Comparison of ENCODE assay signal across 19 cellular contexts in genomic region chr9:77563205-77563604, GRCh38.
A peak's percentile ranks its signal among the peaks of the same experiment; 100 is the strongest.
DNase-seq lines count a peak whose midpoint lies in the region; ATAC-seq, FAIRE-seq and TF ChIP-seq lines count a peak whose summit lies in the region.
"Had no signal": no experiment of that assay in that cellular context is flagged by ENCODE, and none has a peak within 500 bp of the region (broad histone marks: within the 10 kb centered on the region; RNA-seq: fewer than 3 reads in every experiment).

No MANE protein-coding gene starts in this region.

- no TSS peak for BruUV-seq in HepG2 (replicated peaks; lab: Mats Ljungman, UMichigan)

- H3K9me2 ChIP-seq in SK-N-SH: no peaks in the 10 kb centered on the region

- H2AFZ ChIP-seq in HepG2 (ENCODE audit: low read length) (no peak overlapping the region), SK-N-SH (ENCODE audit: low read depth) (no peak overlapping the region)
- H2AFZ ChIP-seq: GM23338 had no signal

- intact Hi-C loops in HepG2 (cut with micrococcal nuclease; ENCODE audit: unreplicated experiment) (no loop called here), uterus (cut with DNase I; ENCODE audit: low total_unique reads) (no loop called here)

- TF ChIP-seq POLR2A in HepG2 (IDR thresholded peaks at IDR 0.05; ENCODE audit: insufficient read depth in 1 of 2, low read depth in 2 of 2, low read length in 2 of 2): no peak
- TF ChIP-seq POLR2A in uterus (IDR thresholded peaks at IDR 0.05): no peak
- TF ChIP-seq POLR2A in GM18505 (IDR thresholded peaks at IDR 0.05; ENCODE audit: borderline replicate concordance, extremely low read depth, insufficient read depth, insufficient read length): no peak

- in situ Hi-C loops in HepG2 (cut with HindIII; ENCODE audit: extremely low pct_ligation_motif_present, low pct_unique_long_range_greater_than_20kb): no loop called here

- H3K4me2 ChIP-seq in HepG2 (ENCODE audit: low read depth, low read length) (no peak overlapping the region), SK-N-SH (no peak overlapping the region)
- H3K4me2 ChIP-seq: GM23338 had no signal

- H3K9me3 ChIP-seq in liver (ENCODE audit: control insufficient read depth in 4 of 4, low read length in 3 of 4): no peaks in the 10 kb centered on the region
- no peaks in the 10 kb centered on the region for H3K9me3 ChIP-seq in HepG2 (ENCODE audit: low read length)
- no peaks in the 10 kb centered on the region for H3K9me3 ChIP-seq in SK-N-SH
- no peaks in the 10 kb centered on the region for H3K9me3 ChIP-seq in uterus
- H3K9me3 ChIP-seq: BE2C, Caco-2, SJCRH30 had no signal

- H3K4me3 ChIP-seq in liver (ENCODE audit: low read depth in 1 of 3, low read length in 3 of 3) (no peak overlapping the region), HepG2 (replicated peaks in 1 of 3; ENCODE audit: insufficient read depth in 1 of 3, low read depth in 2 of 3, low read length in 3 of 3) (no peak overlapping the region), SK-N-SH (ENCODE audit: low read depth in 2 of 2, low read length in 1 of 2) (no peak overlapping the region), uterus (no peak overlapping the region)
- H3K4me3 ChIP-seq: GM23338, K562, SJCRH30 had no signal

- TF ChIP-seq RAD21 in liver (IDR thresholded peaks at IDR 0.05): no peak
- no peak for TF ChIP-seq RAD21 in HepG2 (CRISPR knock-in tag; IDR thresholded peaks at IDR 0.05)
- TF ChIP-seq RAD21 in SK-N-SH (IDR thresholded peaks at IDR 0.05; ENCODE audit: low read length): no peak

- no peak overlapping the region for H3K27ac ChIP-seq in liver (ENCODE audit: low read depth in 1 of 2, low read length in 2 of 2)
- H3K27ac ChIP-seq in HepG2 (ENCODE audit: extremely low read length, insufficient read depth, low read length): no peak overlapping the region
- H3K27ac ChIP-seq in SK-N-SH (ENCODE audit: low read depth in 2 of 2, low read length in 1 of 2): peak overlapping the region in 1 of 2 experiments; percentile 12; a peak in 1 of 4 replicates
- peak overlapping the region; percentile 0 to 22 for H3K27ac ChIP-seq in uterus
- H3K27ac ChIP-seq: SJCRH30 had no signal

- TF ChIP-seq CTCF in liver (IDR thresholded peaks at IDR 0.05; ENCODE audit: low read depth, low read length, missing input control) (no peak), HepG2 (CRISPR knock-in tag; IDR thresholded peaks at IDR 0.05) (no peak), SK-N-SH (IDR thresholded peaks at IDR 0.05) (no peak), uterus (IDR thresholded peaks at IDR 0.05) (no peak)

- FAIRE-seq in HepG2 (lab: Jason Lieb, UNC): no peak
- FAIRE-seq: G401.6, K562 had no signal

- no peak for DNase-seq in HepG2 (ENCODE audit: low spot score)
- DNase-seq in SK-N-SH: peak; percentile 17
- peak; percentile 8 for DNase-seq in left kidney (ENCODE audit: low read depth, low spot score)
- no peak for DNase-seq in uterus
- no peak for DNase-seq in NK-92 (lab: John Stamatoyannopoulos, UW; ENCODE audit: unreplicated experiment)
- DNase-seq: BE2C; Caco-2; CD4-positive, CD25-positive, alpha-beta regulatory T cell; NCI-H1105 treated with DMSO at 0.1 percent for 48 hours; NCI-H1694; NCI-H510A; SJCRH30 had no signal

- H3K79me2 ChIP-seq in HepG2 (ENCODE audit: insufficient read depth, low read length) (no peaks in the 10 kb centered on the region), SK-N-SH (ENCODE audit: insufficient read depth) (no peaks in the 10 kb centered on the region)

- TF ChIP-seq EP300 in HepG2 (IDR thresholded peaks at IDR 0.05; ENCODE audit: low read depth in 2 of 2, low read length in 2 of 2): no peak
- TF ChIP-seq EP300 in HepG2 (CRISPR knock-in tag; IDR thresholded peaks at IDR 0.05; ENCODE audit: borderline replicate concordance): no peak
- no peak for TF ChIP-seq EP300 in SK-N-SH (IDR thresholded peaks at IDR 0.05; ENCODE audit: borderline replicate concordance in 1 of 2, low read depth in 1 of 2, low read length in 1 of 2)

- H3K9ac ChIP-seq in liver (ENCODE audit: low read depth in 1 of 2, low read length in 2 of 2) (no peak overlapping the region), HepG2 (ENCODE audit: insufficient read depth, low read depth, low read length) (no peak overlapping the region), SK-N-SH (no peak overlapping the region)

- H3K4me1 ChIP-seq in liver (ENCODE audit: control insufficient read depth in 4 of 4, insufficient read depth in 4 of 4, low read length in 3 of 4) (no peaks in the 10 kb centered on the region), HepG2 (ENCODE audit: insufficient read depth, low read length) (no peaks in the 10 kb centered on the region), SK-N-SH (ENCODE audit: control insufficient read depth in 1 of 2, insufficient read depth in 2 of 2, low read depth in 1 of 2, low read length in 1 of 2) (no peaks in the 10 kb centered on the region; a peak in 1 of 4 replicates), uterus (no peaks in the 10 kb centered on the region)
- H3K4me1 ChIP-seq: BE2C, Caco-2, SJCRH30 had no signal

- H3K36me3 ChIP-seq in liver (ENCODE audit: control insufficient read depth in 4 of 4, insufficient read depth in 3 of 4, low read depth in 1 of 4, low read length in 3 of 4) (no peaks in the 10 kb centered on the region), HepG2 (replicated peaks in 1 of 2; ENCODE audit: control insufficient read depth in 1 of 2, insufficient read depth in 2 of 2, low read length in 2 of 2) (no peaks in the 10 kb centered on the region), SK-N-SH (replicated peaks in 1 of 2; ENCODE audit: control insufficient read depth in 1 of 2, insufficient read depth in 2 of 2, low read length in 1 of 2) (no peaks in the 10 kb centered on the region), uterus (no peaks in the 10 kb centered on the region)
- H3K36me3 ChIP-seq: BE2C, SJCRH30 had no signal

- ATAC-seq in HepG2 (no peak), GM18505 (IDR thresholded peaks at IDR 0.05; ENCODE audit: unreplicated experiment) (no peak), GM18511 (IDR thresholded peaks at IDR 0.05; ENCODE audit: unreplicated experiment) (no peak)
- ATAC-seq: GM23338, HCT116, K562 had no signal

- WGBS in liver: 27% methylated on average over 1 of the region's 1 CpG
- 5% methylated on average over 1 of the region's 1 CpG for WGBS in HepG2 (ENCODE audit: low lambda C conversion rate)
- WGBS in SK-N-SH (ENCODE audit: low lambda C conversion rate): 60% methylated on average over 1 of the region's 1 CpG

- CTCF ChIA-PET in HepG2 (lab: Yijun Ruan, JAX; ENCODE audit: low intra/inter-chr PET ratio, low total read pairs): no interaction called here
- CTCF ChIA-PET in SK-N-SH (lab: Yijun Ruan, JAX): interaction anchor here (1.4 kb wide), 1 partner anchor 106 kb away, joined by 7 read pairs; no protein-coding TSS in a partner anchor

- H3K27me3 ChIP-seq in liver (ENCODE audit: control insufficient read depth in 4 of 4, insufficient read depth in 4 of 4, low read length in 3 of 4): no peaks in the 10 kb centered on the region
- H3K27me3 ChIP-seq in HepG2 (ENCODE audit: control insufficient read depth in 1 of 2, insufficient read depth in 2 of 2, low read length in 2 of 2): no peaks in the 10 kb centered on the region
- no peaks in the 10 kb centered on the region for H3K27me3 ChIP-seq in SK-N-SH (ENCODE audit: insufficient read depth)
- H3K27me3 ChIP-seq in uterus: no peaks in the 10 kb centered on the region
- H3K27me3 ChIP-seq: BE2C had no signal

- POLR2A ChIA-PET in HepG2 (lab: Yijun Ruan, JAX) (no interaction called here), SK-N-SH (lab: Yijun Ruan, JAX) (no interaction called here)

- H4K20me1 ChIP-seq in HepG2 (ENCODE audit: insufficient read depth, low read length) (no peaks in the 10 kb centered on the region), SK-N-SH (ENCODE audit: insufficient read depth) (no peaks in the 10 kb centered on the region)

- H3F3A ChIP-seq in SK-N-SH (replicated peaks; ENCODE audit: insufficient read depth): no peaks in the 10 kb centered on the region

TF ChIP-seq in HepG2, 621 proteins besides CTCF, POLR2A, EP300 and RAD21 (continues in another document):
- no peak for TF ChIP-seq CREB3 (CRISPR knock-in tag; IDR thresholded peaks at IDR 0.05)

TF ChIP-seq in SK-N-SH, 30 proteins besides CTCF, POLR2A, EP300 and RAD21 (continues in another document):
- TF ChIP-seq MAX (IDR thresholded peaks at IDR 0.05; ENCODE audit: low read depth): no peak
- no peak for TF ChIP-seq TAF1 (IDR thresholded peaks at IDR 0.05; ENCODE audit: borderline replicate concordance, low read depth, low read length)
- no peak for TF ChIP-seq USF2 (IDR thresholded peaks at IDR 0.05; ENCODE audit: borderline replicate concordance, low read depth, low read length)
- TF ChIP-seq YY1 (IDR thresholded peaks at IDR 0.05; ENCODE audit: low read depth): no peak
- no peak for TF ChIP-seq JUND (IDR thresholded peaks at IDR 0.05)
- TF ChIP-seq MXI1 (IDR thresholded peaks at IDR 0.05; ENCODE audit: low read depth, low read length): no peak
- no peak for TF ChIP-seq GATA2 (CRISPR knock-in tag; IDR thresholded peaks at IDR 0.05)

Comparison
In these comparisons a context has a peak if more than half of its experiments do, and no peak if none do; other contexts are left out.
1. H3K27ac ChIP-seq: peak in uterus (2 of 2); none in liver (0 of 2) and HepG2 (single experiment).
2. DNase-seq: peak in SK-N-SH (single experiment) and left kidney (single experiment); none in HepG2 (single experiment), uterus (0 of 2) and NK-92 (single experiment).